ENCODE assay signal across 8 cellular contexts in genomic region chr1:32400876-32401631, GRCh38. TPM values are rescaled to one million over a fixed set of nuclear protein-coding genes. Genes with fewer than 3 reads are reported as not detected.
DNase-seq lines count a peak whose midpoint lies in the region; ATAC-seq and TF ChIP-seq lines count a peak whose summit lies in the region.

No MANE protein-coding gene starts in this region.

- H2AFZ ChIP-seq in GM23248 = peak overlapping the region; percentile 66

- CTCF ChIA-PET in AG04450 (lab: Charles Lee) = interaction anchor here (0.6 to 5.6 kb wide), 32 partner anchors 9 to 536 kb away, joined by 3 to 81 read pairs (median 4); no protein-coding TSS in a partner anchor

- H3K4me3 ChIP-seq in AG04450 (ENCODE audit: low read depth, low read length) (no peak overlapping the region), GM23248 (no peak overlapping the region), duodenal mucosa (ENCODE audit: low read depth in 1 of 2, low read length in 2 of 2) (peak overlapping the region in 1 of 2 donors; percentile 3), lower leg skin (ENCODE audit: low read depth, poor library complexity, severe bottlenecking) (no peak overlapping the region)

- no peaks in the 10 kb centered on the region for H3K79me2 ChIP-seq in GM23248 (ENCODE audit: insufficient read depth)

- no peaks in the 10 kb centered on the region for H3K9me2 ChIP-seq in GM23248 (ENCODE audit: insufficient read depth)

- no peaks in the 10 kb centered on the region for H4K20me1 ChIP-seq in GM23248 (ENCODE audit: insufficient read depth)

- in situ Hi-C loops in GM23248 (cut with MboI) = no loop called here

- POLR2A ChIA-PET in AG04450 (lab: Yijun Ruan, JAX) = interaction anchor here (0.7 to 1.2 kb wide), 3 partner anchors 12 to 497 kb away, joined by 3 to 4 read pairs (median 3); partner anchors contain the start of gene MARCKSL1

- no peak for ATAC-seq in GM18519 (IDR thresholded peaks at IDR 0.05; ENCODE audit: low FRiP score, unreplicated experiment)

- peak; percentile 48 for DNase-seq in AG04450 (ENCODE audit: low read depth, low spot score)
- DNase-seq in GM23248 = peak; percentile 98
- peak; percentile 39 to 87 for DNase-seq in NCI-H446 (lab: John Stamatoyannopoulos, UW)
- DNase-seq in activated CD4-positive, alpha-beta T cell treated with anti-CD3 and anti-CD28 coated beads, Interleukin-2, amount 50 U/mL, for 24 hours (ENCODE audit: low read depth in 1 of 2, low spot score in 1 of 2) = peak; percentile 33 to 49
- peak; percentile 85 to 96 for DNase-seq in lower leg skin (ENCODE audit: low spot score in 2 of 2)
- DNase-seq in stimulated activated CD4-positive, alpha-beta T cell treated with anti-CD3 and anti-CD28 coated beads, Interleukin-4, amount 100 ng/mL, for 1 hour = peak; percentile 56

- 18 to 19% methylated on average over 13 of the region's 13 CpGs for WGBS in GM23248 (ENCODE audit: low coverage in 1 of 2, low lambda C conversion rate in 2 of 2, missing lambda C conversion rate in 2 of 2), 2 experiments
- 32 to 57% methylated on average over 8 to 13 of the region's 13 CpGs for WGBS in lower leg skin, 2 donors

- H3F3A ChIP-seq in GM23248 (ENCODE audit: insufficient read depth) = peaks cover 20% of the 10 kb centered on the region

- TF ChIP-seq POLR2A in lower leg skin (IDR thresholded peaks at IDR 0.05) = no peak

- H3K36me3 ChIP-seq in GM23248 (ENCODE audit: low read depth) = no peaks in the 10 kb centered on the region
- no peaks in the 10 kb centered on the region for H3K36me3 ChIP-seq in duodenal mucosa (ENCODE audit: control insufficient read depth in 1 of 2, insufficient read depth in 2 of 2, low read length in 2 of 2)

- TF ChIP-seq CTCF in AG04450 (IDR thresholded peaks at IDR 0.05; ENCODE audit: low read depth, low read length) (peak; percentile 92), lower leg skin (IDR thresholded peaks at IDR 0.05) (peak in 1 of 3 donors; percentile 28)

- H3K27ac ChIP-seq in AG04450 (ENCODE audit: low read depth, low read length) = no peak overlapping the region
- peak overlapping the region; percentile 81 for H3K27ac ChIP-seq in GM23248
- no peak overlapping the region for H3K27ac ChIP-seq in duodenal mucosa (ENCODE audit: low read depth, low read length)

- no peak overlapping the region for H3K4me2 ChIP-seq in GM23248 (ENCODE audit: unreplicated experiment)

- H3K9ac ChIP-seq in GM23248 = peak overlapping the region; percentile 22; the same call in 1 of the 2 replicates
- H3K9ac ChIP-seq in duodenal mucosa (ENCODE audit: low read depth in 1 of 2, low read length in 2 of 2) = peak overlapping the region; percentile 27 to 32

- peaks cover 12% of the 10 kb centered on the region; the same call in 1 of the 2 replicates for H3K4me1 ChIP-seq in GM23248 (ENCODE audit: insufficient read depth)
- H3K4me1 ChIP-seq in duodenal mucosa (ENCODE audit: control insufficient read depth in 1 of 2, insufficient read depth in 2 of 2, low read length in 2 of 2) = peaks cover 3 to 4% of the 10 kb centered on the region in 2 donors

- no peaks in the 10 kb centered on the region for H3K27me3 ChIP-seq in AG04450 (ENCODE audit: control insufficient read depth, insufficient read depth, low read length)
- no peaks in the 10 kb centered on the region for H3K27me3 ChIP-seq in GM23248 (replicated peaks; ENCODE audit: insufficient read depth)
- no peaks in the 10 kb centered on the region for H3K27me3 ChIP-seq in duodenal mucosa (ENCODE audit: control insufficient read depth in 1 of 2, insufficient read depth in 2 of 2, low read length in 2 of 2)

- intact Hi-C loops in lower leg skin (cut with DNase I; ENCODE audit: low total_unique reads) = no loop called here

- H3K9me3 ChIP-seq in AG04450 (ENCODE audit: control insufficient read depth, insufficient read depth, low read length) (no peaks in the 10 kb centered on the region), GM23248 (ENCODE audit: low read depth) (no peaks in the 10 kb centered on the region), duodenal mucosa (ENCODE audit: control insufficient read depth in 1 of 2, low read length in 2 of 2) (no peaks in the 10 kb centered on the region)

RNA-seq across cellular contexts. Expression of gene BSDC1, which starts 6.8 kb away (rescaled TPM):
- polyA plus RNA-seq in AG04450 (2011; rRNA removed) = 45.3 and 53.1 TPM in 2 replicates
- polyA minus RNA-seq in AG04450 (2011; rRNA and poly(A)+ RNA removed) = 45.1 and 47.4 TPM in 2 replicates
- 83.8 and 94.9 TPM in 2 replicates for total RNA-seq in GM23248 (2014; rRNA removed; shearing (Covaris generic))
- 47.5 and 47.8 TPM in 2 replicates for polyA plus RNA-seq in GM23248 (2016; fragmentation: Nextera tagmentation; extraction: Ambion mirVana)
- total RNA-seq in lower leg skin = 100 to 1,000 TPM in 3 of 4 donors, 10 to 100 TPM in 1; 72.5 to 147 (median 105) TPM

RNA-seq across cellular contexts. Expression of gene TSSK3, which starts 38.7 kb away (rescaled TPM):
- polyA plus RNA-seq in AG04450 (2011; rRNA removed) (0.33 and 0.45 TPM in 2 replicates), GM23248 (2016; fragmentation: Nextera tagmentation; extraction: Ambion mirVana) (0.47 TPM in 1 of 2 replicates, not detected in the other)
- polyA minus RNA-seq in AG04450 (2011; rRNA and poly(A)+ RNA removed) = not detected in 2 replicates
- total RNA-seq in GM23248 (2014; rRNA removed; shearing (Covaris generic)) = 0.22 TPM in 1 of 2 replicates, not detected in the other
- total RNA-seq in lower leg skin = 1 to 10 TPM in 1 of 4 donors, under 1 TPM in 2, not detected in 1; 0.42 to 1.5 (median 0.84) TPM

RNA-seq across cellular contexts. Expression of gene FAM229A, which starts 38.8 kb away (rescaled TPM):
- polyA plus RNA-seq in AG04450 (2011; rRNA removed) (1.4 and 1.6 TPM in 2 replicates), GM23248 (2016; fragmentation: Nextera tagmentation; extraction: Ambion mirVana) (2.9 and 3.1 TPM in 2 replicates)
- 2.1 and 2.3 TPM in 2 replicates for polyA minus RNA-seq in AG04450 (2011; rRNA and poly(A)+ RNA removed)
- 1.1 and 3.2 TPM in 2 replicates for total RNA-seq in GM23248 (2014; rRNA removed; shearing (Covaris generic))
- total RNA-seq in lower leg skin = 10 to 100 TPM in 2 of 4 donors, 1 to 10 TPM in 2; 7.2 to 20.1 (median 8.7) TPM

Comparison
In these comparisons a context has a peak if more than half of its experiments do, and no peak if none do; other contexts are left out.
1. DNase-seq: peak in every context shown above with its lines; median percentile 98 in GM23248; 90 in lower leg skin; 63 in NCI-H446; 56 in stimulated activated CD4-positive, alpha-beta T cell treated with anti-CD3 and anti-CD28 coated beads, Interleukin-4, amount 100 ng/mL, for 1 hour; 48 in AG04450; 41 in activated CD4-positive, alpha-beta T cell treated with anti-CD3 and anti-CD28 coated beads, Interleukin-2, amount 50 U/mL, for 24 hours.